Comparison of ENCODE assay signal across 23 cellular contexts in genomic region chr13:100159584-100159983, GRCh38.
"Had no signal": no experiment of that assay in that cellular context is flagged by ENCODE, and none has a peak within 500 bp of the region (broad histone marks: within the 10 kb centered on the region; RNA-seq: fewer than 3 reads in every experiment).

No MANE protein-coding gene starts in this region.

- H3K4me3 ChIP-seq: dorsolateral prefrontal cortex, left ventricle myocardium inferior, lower lobe of right lung, mucosa of descending colon, ovary, stomach, vagina had no signal

- H3K27me3 ChIP-seq: dorsolateral prefrontal cortex, ovary, stomach, vagina had no signal

- H3K36me3 ChIP-seq: ovary, vagina had no signal

- DNase-seq: cortex of kidney; dorsolateral prefrontal cortex; effector CD8-positive, alpha-beta T cell; immature natural killer cell; kidney; left cardiac atrium; left ventricle myocardium inferior; lower lobe of right lung; mucosa of descending colon; naive thymus-derived CD8-positive, alpha-beta T cell; nucleus accumbens; ovary; right cardiac atrium; small intestine; stimulated activated CD4-positive, alpha-beta T cell treated with anti-CD3 and anti-CD28 coated beads, Interleukin-12 subunit alpha, Interleukin-12 subunit beta, amount 100 ng/mL, for 4 hours; stimulated activated naive CD4-positive, alpha-beta T cell; stomach had no signal

- H3K4me3 Mint-ChIP-seq: immature natural killer cell; naive thymus-derived CD8-positive, alpha-beta T cell; neural crest cell; type B pancreatic cell had no signal

- ATAC-seq: esophagus mucosa; left cardiac atrium; mucosa of descending colon; naive thymus-derived CD8-positive, alpha-beta T cell; right cardiac atrium had no signal

- H3K27ac ChIP-seq: dorsolateral prefrontal cortex, left ventricle myocardium inferior, lower lobe of right lung, ovary, stomach, vagina had no signal

- H3K4me1 ChIP-seq: left ventricle myocardium inferior, lower lobe of right lung, vagina had no signal

- FAIRE-seq: endometrium, frontal cortex, kidney, small intestine had no signal

- H3K27ac Mint-ChIP-seq: immature natural killer cell, type B pancreatic cell had no signal

- H3K9me3 ChIP-seq: left ventricle myocardium inferior, lower lobe of right lung, mucosa of descending colon, ovary, stomach, vagina had no signal

- H3K27me3 Mint-ChIP-seq: naive thymus-derived CD8-positive, alpha-beta T cell; type B pancreatic cell had no signal

- H3K9me3 Mint-ChIP-seq: immature natural killer cell; naive thymus-derived CD8-positive, alpha-beta T cell; neural crest cell; type B pancreatic cell had no signal
